8 cellular contexts compared by ENCODE assay signal in the genomic region with DNA sequence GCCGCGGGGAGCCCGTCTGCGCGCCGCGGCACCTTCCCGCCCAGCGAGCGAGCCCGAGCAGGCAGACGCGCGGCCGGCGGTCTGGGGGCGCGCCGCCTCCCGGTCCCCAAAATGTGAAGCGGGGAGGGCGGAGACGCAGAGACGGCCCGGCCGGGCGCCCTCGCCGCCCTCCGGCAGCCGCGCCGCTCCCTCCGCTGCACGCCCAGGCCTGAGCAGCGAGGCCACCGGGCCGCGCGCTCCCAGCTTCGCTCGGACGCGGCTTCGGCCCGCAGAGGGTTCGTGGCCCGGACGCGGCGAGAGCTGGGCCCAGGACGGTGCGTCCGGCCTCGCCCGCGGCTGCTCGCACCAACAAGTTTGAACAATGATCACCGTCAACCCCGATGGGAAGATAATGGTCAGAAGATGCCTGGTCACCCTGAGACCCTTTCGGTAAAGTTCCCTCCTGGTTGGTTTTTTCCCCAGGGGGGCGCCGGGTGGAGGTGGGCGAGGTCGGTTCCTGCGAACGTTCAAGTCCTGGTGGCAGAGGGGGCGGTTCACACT. TPM values are rescaled to one million over a fixed set of nuclear protein-coding genes. Genes with fewer than 3 reads are reported as not detected.
DNase-seq lines count a peak whose midpoint lies in the region; ATAC-seq and TF ChIP-seq lines count a peak whose summit lies in the region.

No MANE protein-coding gene starts in this region.

- H3K4me1 ChIP-seq in Panc1 (ENCODE audit: control insufficient read depth, insufficient read depth, low read length) (peaks cover 47% of the 10 kb centered on the region), sigmoid colon (peaks cover 0 to 26% (median 22%) of the 10 kb centered on the region in 4 donors), Karpas-422 (ENCODE audit: low read length) (peaks cover 16% of the 10 kb centered on the region)

- CTCF ChIA-PET in Panc1 (lab: Charles Lee), result interaction anchor here (0.5 to 1.3 kb wide), 6 partner anchors 27 to 198 kb away, joined by 3 to 18 read pairs (median 4); no protein-coding TSS in a partner anchor

- no peak overlapping the region for H3K9ac ChIP-seq in Karpas-422 (ENCODE audit: low read length)

- H3K4me3 ChIP-seq in Panc1 (ENCODE audit: low read depth in 2 of 2, low read length in 2 of 2), result peak overlapping the region; percentile 65 to 73
- peak overlapping the region in 3 of 4 donors; percentile 34 to 44 (median 43) for H3K4me3 ChIP-seq in sigmoid colon
- H3K4me3 ChIP-seq in Karpas-422 (ENCODE audit: low read length), result no peak overlapping the region

- H3K27me3 ChIP-seq in Panc1 (ENCODE audit: control insufficient read depth, insufficient read depth, low read length) (no peaks in the 10 kb centered on the region), sigmoid colon (peaks cover 25 to 84% (median 54%) of the 10 kb centered on the region in 3 donors), Karpas-422 (ENCODE audit: low read length) (no peaks in the 10 kb centered on the region)

- POLR2A ChIA-PET in Panc1 (lab: Charles Lee), result no interaction called here

- no TSS peak for BruUV-seq in Panc1 (replicated peaks; lab: Mats Ljungman, UMichigan)

- H3K79me2 ChIP-seq in Karpas-422 (ENCODE audit: low read length), result no peaks in the 10 kb centered on the region

- TF ChIP-seq POLR2A in erythroblast (IDR thresholded peaks at IDR 0.05; ENCODE audit: low read length) (no peak), sigmoid colon (IDR thresholded peaks at IDR 0.05) (no peak)

- TF ChIP-seq EP300 in sigmoid colon (IDR thresholded peaks at IDR 0.05), result no peak

- H2AFZ ChIP-seq in Karpas-422 (ENCODE audit: low read length), result no peak overlapping the region

- in situ Hi-C loops in Panc1 (cut with HindIII; ENCODE audit: low pct_unique_long_range_greater_than_20kb, low sequenced_read_pairs), result no loop called here

- H3K9me3 ChIP-seq in Panc1 (ENCODE audit: control insufficient read depth, insufficient read depth, low read depth, low read length), result no peaks in the 10 kb centered on the region
- no peaks in the 10 kb centered on the region for H3K9me3 ChIP-seq in sigmoid colon
- no peaks in the 10 kb centered on the region for H3K9me3 ChIP-seq in Karpas-422 (ENCODE audit: low read length)

- no peaks in the 10 kb centered on the region for H3K9me2 ChIP-seq in Karpas-422 (replicated peaks; ENCODE audit: insufficient read depth, low read length)

- H3K36me3 ChIP-seq in Panc1 (ENCODE audit: control insufficient read depth, insufficient read depth, low read length) (no peaks in the 10 kb centered on the region), sigmoid colon (no peaks in the 10 kb centered on the region), Karpas-422 (ENCODE audit: insufficient read depth, low read length) (no peaks in the 10 kb centered on the region)

- no peak for DNase-seq in Panc1 (ENCODE audit: low read depth, low spot score)
- peak; percentile 37 to 47 for DNase-seq in erythroblast (lab: John Stamatoyannopoulos, UW)
- no peak for DNase-seq in sigmoid colon
- DNase-seq in C1 segment of cervical spinal cord (lab: John Stamatoyannopoulos, UW), result no peak
- no peak for DNase-seq in Karpas-422
- no peak for DNase-seq in SIG-M5 (lab: John Stamatoyannopoulos, UW)
- DNase-seq in T1000 (lab: John Stamatoyannopoulos, UW), result no peak

- 2 to 3% methylated on average over 68 of the region's 68 CpGs for WGBS in sigmoid colon, 2 donors

- peak; percentile 12 for ATAC-seq in GM18867 (IDR thresholded peaks at IDR 0.05; ENCODE audit: unreplicated experiment)
- ATAC-seq in Panc1, result peak; percentile 29

- intact Hi-C loops in Panc1 (cut with micrococcal nuclease; ENCODE audit: unreplicated experiment), result loop anchor here (2.0 kb wide), 1 partner anchor 52 kb away; no protein-coding TSS in a partner anchor
- intact Hi-C loops in sigmoid colon (cut with DNase I), result loop anchor here (1.0 to 2.0 kb wide), 2 partner anchors 187 to 378 kb away; no protein-coding TSS in a partner anchor

- no peak for TF ChIP-seq CTCF in Panc1 (IDR thresholded peaks at IDR 0.05)
- no peak for TF ChIP-seq CTCF in sigmoid colon (IDR thresholded peaks at IDR 0.05)

- H3K27ac ChIP-seq in Panc1 (ENCODE audit: low read length) (peak overlapping the region; percentile 78), sigmoid colon (no peak overlapping the region), Karpas-422 (ENCODE audit: low read length) (no peak overlapping the region)

- H4K20me1 ChIP-seq in Karpas-422 (ENCODE audit: insufficient read depth, low read depth, low read length), result no peaks in the 10 kb centered on the region

- H3K4me2 ChIP-seq in Karpas-422 (ENCODE audit: low read depth, low read length, poor library complexity, severe bottlenecking), result no peak overlapping the region

RNA-seq across cellular contexts. Expression of gene MGAT5B, which starts 0.5 kb away (rescaled TPM):
- total RNA-seq in Panc1 (2021; ENCODE audit: unreplicated experiment), result 34.9 TPM
- 22.1 TPM for polyA plus RNA-seq in Panc1 (2012; ENCODE audit: insufficient read length)
- total RNA-seq in sigmoid colon, result under 1 TPM; 0.16 to 0.83 (median 0.49) TPM
- polyA plus RNA-seq in sigmoid colon, result under 1 TPM in 1 of 3 donors, not detected in 2; 0.51 TPM
- total RNA-seq in Karpas-422 (2014; rRNA removed; shearing (Covaris generic); ENCODE audit: low replicate concordance), result not detected in 2 replicates

Comparison
In these comparisons a context has a peak if more than half of its experiments do, and no peak if none do; other contexts are left out.
1. DNase-seq: peak in erythroblast (2 of 2); none in Panc1 (single experiment), sigmoid colon (single experiment), C1 segment of cervical spinal cord (0 of 14), Karpas-422 (single experiment), SIG-M5 (single experiment) and T1000 (single experiment).
2. RNA of gene MGAT5B, which starts 0.5 kb away (total RNA-seq): 34.9 TPM in Panc1 (single experiment); 0.16 to 0.83 TPM in sigmoid colon and not detected in Karpas-422; every median in the first group is over 10 times any median in the second.